In genomic region chrX:107826286-107827136, GRCh38 we compare ENCODE assay signal across 8 cellular contexts. TPM values are rescaled to one million over a fixed set of nuclear protein-coding genes. Genes with fewer than 3 reads are reported as not detected.
DNase-seq lines count a peak whose midpoint lies in the region; ATAC-seq, FAIRE-seq and TF ChIP-seq lines count a peak whose summit lies in the region.

No MANE protein-coding gene starts in this region.

- peaks cover 4% of the 10 kb centered on the region; the same call in 1 of the 2 replicates for H3F3A ChIP-seq in PC-9 (ENCODE audit: insufficient read depth, low read depth)

- H3K4me3 ChIP-seq in PC-9 (peak overlapping the region; percentile 71), pancreas (peak overlapping the region; percentile 23 to 54 (median 42))

- TF ChIP-seq CTCF in PC-9 (conservative IDR thresholded peaks at IDR 0.05) (no peak), pancreas (IDR thresholded peaks at IDR 0.05) (no peak)

- no peaks in the 10 kb centered on the region for H4K20me1 ChIP-seq in PC-9 (ENCODE audit: insufficient read depth)

- intact Hi-C loops in PC-9 (cut with micrococcal nuclease; ENCODE audit: unreplicated experiment), result no loop called here
- intact Hi-C loops in Right ventricle myocardium superior (cut with DNase I), result no loop called here
- intact Hi-C loops in pancreas (cut with DNase I), result no loop called here

- POLR2A ChIA-PET in PC-9 (lab: Charles Lee; ENCODE audit: unreplicated experiment), result no interaction called here

- DNase-seq in PC-9, result peak; percentile 37 to 55
- DNase-seq in activated naive CD4-positive, alpha-beta T cell treated with anti-CD3 and anti-CD28 coated beads, Interleukin-2, amount 50 U/mL, for 72 hours (ENCODE audit: low spot score in 2 of 2), result peak; percentile 21 to 53
- DNase-seq in Right ventricle myocardium superior, result peak; percentile 47
- peak; percentile 29 to 76 (median 36) for DNase-seq in pancreas
- DNase-seq in KG1 (lab: John Stamatoyannopoulos, UW), result no peak
- no peak for DNase-seq in ureter (ENCODE audit: low spot score)

- CTCF ChIA-PET in PC-9 (lab: Charles Lee), result no interaction called here

- H3K27ac ChIP-seq in PC-9, result no peak overlapping the region
- peak overlapping the region; percentile 69 to 89 (median 79) for H3K27ac ChIP-seq in pancreas

- no peaks in the 10 kb centered on the region for H3K36me3 ChIP-seq in PC-9 (ENCODE audit: low read depth)
- no peaks in the 10 kb centered on the region for H3K36me3 ChIP-seq in pancreas

- peak overlapping the region; percentile 94 for H3K4me2 ChIP-seq in PC-9

- H3K27ac Mint-ChIP-seq in activated naive CD4-positive, alpha-beta T cell treated with anti-CD3 and anti-CD28 coated beads, Interleukin-2, amount 50 U/mL, for 72 hours, result peak overlapping the region; percentile 81 to 83

- peak; percentile 64 for ATAC-seq in GM18502 (IDR thresholded peaks at IDR 0.05; ENCODE audit: poor library complexity, unreplicated experiment)
- peak; percentile 55 for ATAC-seq in HG02943 (IDR thresholded peaks at IDR 0.05; ENCODE audit: low read depth, unreplicated experiment)
- ATAC-seq in activated naive CD4-positive, alpha-beta T cell treated with anti-CD3 and anti-CD28 coated beads, Interleukin-2, amount 50 U/mL, for 72 hours, result peak; percentile 30 to 58
- peak; percentile 84 for ATAC-seq in Right ventricle myocardium superior (ENCODE audit: poor library complexity)
- peak; percentile 66 to 80 (median 74) for ATAC-seq in pancreas

- H3K36me3 Mint-ChIP-seq in activated naive CD4-positive, alpha-beta T cell treated with anti-CD3 and anti-CD28 coated beads, Interleukin-2, amount 50 U/mL, for 72 hours, result no peaks in the 10 kb centered on the region

- no peaks in the 10 kb centered on the region for H3K9me3 ChIP-seq in PC-9 (ENCODE audit: insufficient read depth, low read depth)
- no peaks in the 10 kb centered on the region for H3K9me3 ChIP-seq in pancreas

- 1 to 43% methylated on average over 76 to 92 of the region's 92 CpGs for WGBS in pancreas, 2 donors

- no peaks in the 10 kb centered on the region for H3K9me3 Mint-ChIP-seq in activated naive CD4-positive, alpha-beta T cell treated with anti-CD3 and anti-CD28 coated beads, Interleukin-2, amount 50 U/mL, for 72 hours

- FAIRE-seq in pancreas (lab: Jason Lieb, UNC), result no peak

- H3K79me2 ChIP-seq in PC-9 (ENCODE audit: low read depth), result no peaks in the 10 kb centered on the region

- no peaks in the 10 kb centered on the region for H3K9me2 ChIP-seq in PC-9 (ENCODE audit: insufficient read depth)

- H3K4me1 ChIP-seq in PC-9 (replicated peaks; ENCODE audit: insufficient read depth) (peaks cover 30% of the 10 kb centered on the region), pancreas (no peaks in the 10 kb centered on the region)

- peak overlapping the region; percentile 94 for H2AFZ ChIP-seq in PC-9

- BruUV-seq in PC-9 (replicated peaks; lab: Mats Ljungman, UMichigan), result no TSS peak

- H3K27me3 ChIP-seq in PC-9 (ENCODE audit: insufficient read depth, low read depth), result no peaks in the 10 kb centered on the region
- H3K27me3 ChIP-seq in pancreas, result no peaks in the 10 kb centered on the region

RNA-seq across cellular contexts. Expression of gene MID2, which starts 0.8 kb away (rescaled TPM):
- 1.0 and 1.1 TPM in 2 replicates for total RNA-seq in PC-9 (2021)
- 10 to 100 TPM in 1 of 2 donors, 1 to 10 TPM in 1; 8.4 to 10.3 TPM for total RNA-seq in activated naive CD4-positive, alpha-beta T cell treated with anti-CD3 and anti-CD28 coated beads, Interleukin-2, amount 50 U/mL, for 72 hours
- 6.2 TPM for total RNA-seq in Right ventricle myocardium superior
- total RNA-seq in pancreas, result 10 to 100 TPM in 2 of 6 donors, 1 to 10 TPM in 4; 5.7 to 11.3 (median 8.8) TPM
- 1 to 10 TPM; 1.6 to 1.9 TPM for polyA plus RNA-seq in pancreas
- total RNA-seq in ureter, result 29.9 TPM

RNA-seq across cellular contexts. Expression of gene NCBP2L, which starts 49.0 kb away (rescaled TPM):
- total RNA-seq in PC-9 (2021) (not detected in 2 replicates), Right ventricle myocardium superior (not detected), pancreas (under 1 TPM in 3 of 6 donors, not detected in 3; 0.19 to 0.38 (median 0.20) TPM), ureter (not detected)
- not detected for total RNA-seq in activated naive CD4-positive, alpha-beta T cell treated with anti-CD3 and anti-CD28 coated beads, Interleukin-2, amount 50 U/mL, for 72 hours
- under 1 TPM; 0.11 to 0.28 TPM for polyA plus RNA-seq in pancreas

RNA-seq across cellular contexts. Expression of gene TSC22D3, which starts 50.9 kb away (rescaled TPM):
- 43.5 and 43.9 TPM in 2 replicates for total RNA-seq in PC-9 (2021)
- total RNA-seq in activated naive CD4-positive, alpha-beta T cell treated with anti-CD3 and anti-CD28 coated beads, Interleukin-2, amount 50 U/mL, for 72 hours, result 10 to 100 TPM; 41.1 to 80.3 TPM
- total RNA-seq in Right ventricle myocardium superior, result 66.4 TPM
- 10 to 100 TPM; 12.8 to 86.6 (median 47.3) TPM for total RNA-seq in pancreas
- 10 to 100 TPM; 38.8 to 61.5 TPM for polyA plus RNA-seq in pancreas
- 240 TPM for total RNA-seq in ureter

Comparison
In these comparisons a context has a peak if more than half of its experiments do, and no peak if none do; other contexts are left out.
1. DNase-seq: peak in PC-9 (2 of 2), activated naive CD4-positive, alpha-beta T cell treated with anti-CD3 and anti-CD28 coated beads, Interleukin-2, amount 50 U/mL, for 72 hours (2 of 2), Right ventricle myocardium superior (single experiment) and pancreas (6 of 6); none in KG1 (single experiment) and ureter (single experiment).
2. Peak in every context shown above with its lines, with median percentiles within 50 percentile points of each other: ATAC-seq.